10 cellular contexts compared by ENCODE assay signal in genomic region chr2:161104054-161104553, GRCh38. TPM values are rescaled to one million over a fixed set of nuclear protein-coding genes. Genes with fewer than 3 reads are reported as not detected.
DNase-seq lines count a peak whose midpoint lies in the region; ATAC-seq and TF ChIP-seq lines count a peak whose summit lies in the region.
"Had no signal": no experiment of that assay in that cellular context is flagged by ENCODE, and none has a peak within 500 bp of the region (broad histone marks: within the 10 kb centered on the region; RNA-seq: fewer than 3 reads in every experiment).

No MANE protein-coding gene starts in this region.

- peaks cover 0 to 6% of the 10 kb centered on the region in 2 donors for H3K36me3 Mint-ChIP-seq in activated naive CD4-positive, alpha-beta T cell treated with anti-CD3 and anti-CD28 coated beads, Interleukin-2, amount 50 U/mL, for 72 hours
- H3K36me3 Mint-ChIP-seq in WTC11 = no peaks in the 10 kb centered on the region

- H3K4me3 Mint-ChIP-seq in WTC11 = no peak overlapping the region
- H3K4me3 Mint-ChIP-seq: H9 had no signal

- no peaks in the 10 kb centered on the region for H3K9me3 ChIP-seq in skeletal muscle satellite cell (replicated peaks; ENCODE audit: low read length)
- H3K9me3 ChIP-seq: SJSA1 had no signal

- H3K9ac ChIP-seq in skeletal muscle satellite cell (ENCODE audit: low read depth, low read length) = no peak overlapping the region

- CTCF ChIA-PET in WTC11 (lab: Charles Lee) = no interaction called here

- H3K27ac Mint-ChIP-seq in activated naive CD4-positive, alpha-beta T cell treated with anti-CD3 and anti-CD28 coated beads, Interleukin-2, amount 50 U/mL, for 72 hours = peak overlapping the region; percentile 12 to 96
- H3K27ac Mint-ChIP-seq in WTC11 = no peak overlapping the region
- H3K27ac Mint-ChIP-seq: H9 had no signal

- TF ChIP-seq CTCF in HFF-Myc (IDR thresholded peaks at IDR 0.05; ENCODE audit: low read depth, low read length, missing control alignments) (no peak), WTC11 (IDR thresholded peaks at IDR 0.05) (no peak)

- peak; percentile 61 to 90 for ATAC-seq in activated naive CD4-positive, alpha-beta T cell treated with anti-CD3 and anti-CD28 coated beads, Interleukin-2, amount 50 U/mL, for 72 hours
- peak; percentile 92 for ATAC-seq in HG03565 (IDR thresholded peaks at IDR 0.05; ENCODE audit: unreplicated experiment)
- no peak for ATAC-seq in WTC11

- peaks cover 9% of the 10 kb centered on the region for H3K4me1 Mint-ChIP-seq in WTC11

- no peaks in the 10 kb centered on the region for H3K36me3 ChIP-seq in skeletal muscle satellite cell (ENCODE audit: insufficient read depth, low read length)
- H3K36me3 ChIP-seq: SJSA1 had no signal

- H3K27me3 Mint-ChIP-seq in WTC11 (ENCODE audit: low read depth) = no peaks in the 10 kb centered on the region

- peak in 1 of 2 donors; percentile 13 for DNase-seq in activated naive CD4-positive, alpha-beta T cell treated with anti-CD3 and anti-CD28 coated beads, Interleukin-2, amount 50 U/mL, for 72 hours (ENCODE audit: low spot score in 2 of 2)
- no peak for DNase-seq in activated naive CD4-positive, alpha-beta T cell (lab: John Stamatoyannopoulos, UW)
- DNase-seq in HFF-Myc (ENCODE audit: extremely low read depth, low read depth) (peak; percentile 16), EL (no peak), NCI-H510A (lab: John Stamatoyannopoulos, UW) (no peak), WTC11 (ENCODE audit: low spot score) (no peak)
- DNase-seq: H9 had no signal

- H3K9me3 Mint-ChIP-seq in activated naive CD4-positive, alpha-beta T cell treated with anti-CD3 and anti-CD28 coated beads, Interleukin-2, amount 50 U/mL, for 72 hours = no peaks in the 10 kb centered on the region
- no peaks in the 10 kb centered on the region for H3K9me3 Mint-ChIP-seq in WTC11

- H3K4me3 ChIP-seq in HFF-Myc (replicated peaks; ENCODE audit: low read depth, low read length) (no peak overlapping the region), skeletal muscle satellite cell (ENCODE audit: low read length) (no peak overlapping the region)
- H3K4me3 ChIP-seq: SJSA1 had no signal

- H3K4me1 ChIP-seq in skeletal muscle satellite cell (ENCODE audit: control insufficient read depth, insufficient read depth, low read length) = peaks cover 29% of the 10 kb centered on the region
- H3K4me1 ChIP-seq: SJSA1 had no signal

- H3K27me3 ChIP-seq in skeletal muscle satellite cell (ENCODE audit: control insufficient read depth, insufficient read depth, low read length) = no peaks in the 10 kb centered on the region
- H3K27me3 ChIP-seq: SJSA1 had no signal

- POLR2A ChIA-PET in WTC11 (lab: Charles Lee) = interaction anchor here (1.1 kb wide), 1 partner anchor 9 kb away, joined by 3 read pairs; no protein-coding TSS in a partner anchor

- H3K4me2 ChIP-seq in skeletal muscle satellite cell (ENCODE audit: low read length) = peak overlapping the region; percentile 20

TF ChIP-seq in WTC11, 78 proteins besides CTCF, POLR2A, EP300 and RAD21:
- TF ChIP-seq KAT7 (CRISPR knock-in tag; IDR thresholded peaks at IDR 0.05; ENCODE audit: borderline replicate concordance) (no peak), ZSCAN18 (CRISPR knock-in tag; IDR thresholded peaks at IDR 0.05) (no peak), TEAD1 (CRISPR knock-in tag; IDR thresholded peaks at IDR 0.05) (no peak), NR3C1 (CRISPR knock-in tag; conservative IDR thresholded peaks at IDR 0.05; ENCODE audit: low read depth) (no peak), ZNF532 (CRISPR knock-in tag; IDR thresholded peaks at IDR 0.05; ENCODE audit: borderline replicate concordance) (no peak), HMGA2 (CRISPR knock-in tag; IDR thresholded peaks at IDR 0.05) (no peak), ATF1 (CRISPR knock-in tag; IDR thresholded peaks at IDR 0.05) (no peak), EMX1 (CRISPR knock-in tag; IDR thresholded peaks at IDR 0.05) (no peak), SOX15 (CRISPR knock-in tag; IDR thresholded peaks at IDR 0.05) (no peak), TP53 (CRISPR knock-in tag; IDR thresholded peaks at IDR 0.05) (no peak), PRRX2 (CRISPR knock-in tag; IDR thresholded peaks at IDR 0.05) (no peak), TCF7 (CRISPR knock-in tag; IDR thresholded peaks at IDR 0.05; ENCODE audit: low read depth) (no peak), ATF6 (CRISPR knock-in tag; IDR thresholded peaks at IDR 0.05) (no peak), IRF1 (CRISPR knock-in tag; IDR thresholded peaks at IDR 0.05) (no peak), NFATC4 (CRISPR knock-in tag; IDR thresholded peaks at IDR 0.05) (no peak), SMAD3 (CRISPR knock-in tag; IDR thresholded peaks at IDR 0.05; ENCODE audit: borderline replicate concordance) (no peak)

RNA-seq across cellular contexts. Expression of gene TANK, which starts 56.1 kb away (rescaled TPM):
- total RNA-seq in activated naive CD4-positive, alpha-beta T cell treated with anti-CD3 and anti-CD28 coated beads, Interleukin-2, amount 50 U/mL, for 72 hours = 100 to 1,000 TPM in 1 of 2 donors, 10 to 100 TPM in 1; 90.3 to 126 TPM
- 46.5 and 65.7 TPM in 2 replicates for total RNA-seq in skeletal muscle satellite cell (2012; rRNA removed)
- 16.7 to 24.5 TPM (median 22.3 TPM) in 3 replicates for total RNA-seq in WTC11 (2021)
